ENCODE assay signal across 8 cellular contexts in genomic region chr1:201503397-201504176, GRCh38. TPM values are rescaled to one million over a fixed set of nuclear protein-coding genes. Genes with fewer than 3 reads are reported as not detected.
DNase-seq lines count a peak whose midpoint lies in the region; ATAC-seq, FAIRE-seq and TF ChIP-seq lines count a peak whose summit lies in the region.

No MANE protein-coding gene starts in this region.

- peaks cover 14% of the 10 kb centered on the region for H3F3A ChIP-seq in SK-N-SH (replicated peaks; ENCODE audit: insufficient read depth)

- no peaks in the 10 kb centered on the region for H3K27me3 Mint-ChIP-seq in activated naive CD4-positive, alpha-beta T cell treated with anti-CD3 and anti-CD28 coated beads, Interleukin-2, amount 10 ng/mL, durations not matched to agents 7 days and 5 days

- H3K4me1 ChIP-seq in SK-N-SH (ENCODE audit: control insufficient read depth in 1 of 2, insufficient read depth in 2 of 2, low read depth in 1 of 2, low read length in 1 of 2) = peaks cover 33 to 35% of the 10 kb centered on the region in 2 experiments; a peak in 3 of 4 replicates

- CTCF ChIA-PET in SK-N-SH (lab: Yijun Ruan, JAX) = interaction anchor here (1.0 to 31.9 kb wide), 4 partner anchors 10 to 289 kb away, joined by 3 to 860 read pairs (median 54); no protein-coding TSS in a partner anchor
- CTCF ChIA-PET in activated naive CD4-positive, alpha-beta T cell treated with anti-CD3 and anti-CD28 coated beads, Interleukin-2, amount 10 ng/mL, durations not matched to agents 7 days and 5 days (lab: Charles Lee) = interaction anchor here (0.9 to 12.4 kb wide), 5 partner anchors 8 to 68 kb away, joined by 3 to 118 read pairs (median 19); no protein-coding TSS in a partner anchor

- 23% methylated on average over 13 of the region's 13 CpGs for WGBS in SK-N-SH (ENCODE audit: low lambda C conversion rate)

- TF ChIP-seq CTCF in SK-N-SH (IDR thresholded peaks at IDR 0.05) (no peak), D721Med (IDR thresholded peaks at IDR 0.05; ENCODE audit: insufficient read depth, missing control alignments) (no peak)

- ATAC-seq in GM21529 (IDR thresholded peaks at IDR 0.05; ENCODE audit: unreplicated experiment) (no peak), HG02759 (IDR thresholded peaks at IDR 0.05; ENCODE audit: unreplicated experiment) (no peak)

- no peak overlapping the region for H3K27ac Mint-ChIP-seq in activated naive CD4-positive, alpha-beta T cell treated with anti-CD3 and anti-CD28 coated beads, Interleukin-2, amount 10 ng/mL, durations not matched to agents 7 days and 5 days

- H3K27ac ChIP-seq in SK-N-SH (ENCODE audit: low read depth in 2 of 2, low read length in 1 of 2) = peak overlapping the region; percentile 78 to 93; a peak in 3 of 4 replicates

- H3K4me3 Mint-ChIP-seq in activated naive CD4-positive, alpha-beta T cell treated with anti-CD3 and anti-CD28 coated beads, Interleukin-2, amount 10 ng/mL, durations not matched to agents 7 days and 5 days = no peak overlapping the region

- peaks cover 8% of the 10 kb centered on the region for H3K36me3 Mint-ChIP-seq in activated naive CD4-positive, alpha-beta T cell treated with anti-CD3 and anti-CD28 coated beads, Interleukin-2, amount 10 ng/mL, durations not matched to agents 7 days and 5 days

- no peaks in the 10 kb centered on the region for H3K36me3 ChIP-seq in SK-N-SH (replicated peaks in 1 of 2; ENCODE audit: control insufficient read depth in 1 of 2, insufficient read depth in 2 of 2, low read length in 1 of 2)

- H3K9ac ChIP-seq in SK-N-SH = peak overlapping the region; percentile 59; the same call in 1 of the 2 replicates

- H3K4me1 Mint-ChIP-seq in activated naive CD4-positive, alpha-beta T cell treated with anti-CD3 and anti-CD28 coated beads, Interleukin-2, amount 10 ng/mL, durations not matched to agents 7 days and 5 days = peaks cover 51% of the 10 kb centered on the region

- peaks cover 85% of the 10 kb centered on the region for H3K79me2 ChIP-seq in SK-N-SH (ENCODE audit: insufficient read depth)

- POLR2A ChIA-PET in SK-N-SH (lab: Yijun Ruan, JAX) = interaction anchor here (1.8 kb wide), 1 partner anchor 35 kb away, joined by 6 read pairs; the partner anchor contains the start of gene PHLDA3

- peaks cover 11% of the 10 kb centered on the region; the same call in 1 of the 2 replicates for H4K20me1 ChIP-seq in SK-N-SH (ENCODE audit: insufficient read depth)

- 0 out of 4 replicates have a peak overlapping the region, but pooled peaks of 1 of the 2 experiments have one; percentile 3 for H3K4me3 ChIP-seq in SK-N-SH (ENCODE audit: low read depth in 2 of 2, low read length in 1 of 2)
- peak overlapping the region; percentile 19 for H3K4me3 ChIP-seq in skeletal muscle cell (ENCODE audit: low read depth, low read length)

- H3K9me3 ChIP-seq in SK-N-SH = no peaks in the 10 kb centered on the region

- no peak for FAIRE-seq in D721Med (lab: Jason Lieb, UNC)

- no peak for TF ChIP-seq RAD21 in SK-N-SH (IDR thresholded peaks at IDR 0.05; ENCODE audit: low read length)

- TF ChIP-seq EP300 in SK-N-SH (IDR thresholded peaks at IDR 0.05; ENCODE audit: borderline replicate concordance in 1 of 2, low read depth in 1 of 2, low read length in 1 of 2) = peak in 1 of 2 experiments; percentile 71; a peak in 1 of 4 replicates

- H3K27me3 ChIP-seq in SK-N-SH (ENCODE audit: insufficient read depth) = no peaks in the 10 kb centered on the region

- peak; percentile 91 for DNase-seq in H4 (ENCODE audit: low spot score)
- no peak for DNase-seq in SK-N-SH
- DNase-seq in glomerular visceral epithelial cell (ENCODE audit: extremely low spot score) = peak; percentile 88
- DNase-seq in skeletal muscle cell (ENCODE audit: low read depth) = peak; percentile 98
- DNase-seq in D721Med (ENCODE audit: insufficient read length, low spot score) = no peak
- DNase-seq in activated naive CD4-positive, alpha-beta T cell treated with anti-CD3 and anti-CD28 coated beads, Interleukin-2, amount 10 ng/mL, durations not matched to agents 7 days and 5 days = no peak

- no peak overlapping the region for H2AFZ ChIP-seq in SK-N-SH (ENCODE audit: low read depth)

- H3K9me3 Mint-ChIP-seq in activated naive CD4-positive, alpha-beta T cell treated with anti-CD3 and anti-CD28 coated beads, Interleukin-2, amount 10 ng/mL, durations not matched to agents 7 days and 5 days = no peaks in the 10 kb centered on the region

- H3K9me2 ChIP-seq in SK-N-SH = no peaks in the 10 kb centered on the region

- peak overlapping the region; percentile 72 for H3K4me2 ChIP-seq in SK-N-SH

TF ChIP-seq in SK-N-SH, 30 proteins besides CTCF, POLR2A, EP300 and RAD21 (continues in another document):
- no peak for TF ChIP-seq ELF1 (IDR thresholded peaks at IDR 0.05)
- TF ChIP-seq TCF12 (IDR thresholded peaks at IDR 0.05) = peak; percentile 70
- no peak for TF ChIP-seq MEF2A (IDR thresholded peaks at IDR 0.05; ENCODE audit: borderline replicate concordance, low read depth)
- TF ChIP-seq USF1 (IDR thresholded peaks at IDR 0.05; ENCODE audit: borderline replicate concordance, low read depth) = no peak
- no peak for TF ChIP-seq SMC3 (IDR thresholded peaks at IDR 0.05; ENCODE audit: low read depth, low read length)
- TF ChIP-seq FOXM1 (IDR thresholded peaks at IDR 0.05; ENCODE audit: low read depth) = no peak
- peak; percentile 67; the same call in 1 of the 2 replicates for TF ChIP-seq TEAD4 (IDR thresholded peaks at IDR 0.05; ENCODE audit: borderline replicate concordance, insufficient read depth)
- TF ChIP-seq GATA2 (CRISPR knock-in tag; IDR thresholded peaks at IDR 0.05) = no peak
- TF ChIP-seq, protein P1, sequence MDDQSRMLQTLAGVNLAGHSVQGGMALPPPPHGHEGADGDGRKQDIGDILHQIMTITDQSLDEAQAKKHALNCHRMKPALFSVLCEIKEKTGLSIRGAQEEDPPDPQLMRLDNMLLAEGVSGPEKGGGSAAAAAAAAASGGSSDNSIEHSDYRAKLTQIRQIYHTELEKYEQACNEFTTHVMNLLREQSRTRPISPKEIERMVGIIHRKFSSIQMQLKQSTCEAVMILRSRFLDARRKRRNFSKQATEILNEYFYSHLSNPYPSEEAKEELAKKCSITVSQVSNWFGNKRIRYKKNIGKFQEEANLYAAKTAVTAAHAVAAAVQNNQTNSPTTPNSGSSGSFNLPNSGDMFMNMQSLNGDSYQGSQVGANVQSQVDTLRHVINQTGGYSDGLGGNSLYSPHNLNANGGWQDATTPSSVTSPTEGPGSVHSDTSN (IDR thresholded peaks at IDR 0.05) = peak; percentile 65
- TF ChIP-seq, protein P2, sequence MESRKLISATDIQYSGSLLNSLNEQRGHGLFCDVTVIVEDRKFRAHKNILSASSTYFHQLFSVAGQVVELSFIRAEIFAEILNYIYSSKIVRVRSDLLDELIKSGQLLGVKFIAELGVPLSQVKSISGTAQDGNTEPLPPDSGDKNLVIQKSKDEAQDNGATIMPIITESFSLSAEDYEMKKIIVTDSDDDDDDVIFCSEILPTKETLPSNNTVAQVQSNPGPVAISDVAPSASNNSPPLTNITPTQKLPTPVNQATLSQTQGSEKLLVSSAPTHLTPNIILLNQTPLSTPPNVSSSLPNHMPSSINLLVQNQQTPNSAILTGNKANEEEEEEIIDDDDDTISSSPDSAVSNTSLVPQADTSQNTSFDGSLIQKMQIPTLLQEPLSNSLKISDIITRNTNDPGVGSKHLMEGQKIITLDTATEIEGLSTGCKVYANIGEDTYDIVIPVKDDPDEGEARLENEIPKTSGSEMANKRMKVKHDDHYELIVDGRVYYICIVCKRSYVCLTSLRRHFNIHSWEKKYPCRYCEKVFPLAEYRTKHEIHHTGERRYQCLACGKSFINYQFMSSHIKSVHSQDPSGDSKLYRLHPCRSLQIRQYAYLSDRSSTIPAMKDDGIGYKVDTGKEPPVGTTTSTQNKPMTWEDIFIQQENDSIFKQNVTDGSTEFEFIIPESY (IDR thresholded peaks at IDR 0.05; ENCODE audit: borderline replicate concordance, low read depth) = no peak
- peak; percentile 65; the same call in 1 of the 2 replicates for TF ChIP-seq FOSL2 (IDR thresholded peaks at IDR 0.05; ENCODE audit: borderline replicate concordance, low read depth)
- 0 out of 2 replicates have a peak, but pooled peaks have one; percentile 31 for TF ChIP-seq RXRA (IDR thresholded peaks at IDR 0.05; ENCODE audit: borderline replicate concordance, low read depth)
- TF ChIP-seq TAF1 (IDR thresholded peaks at IDR 0.05; ENCODE audit: borderline replicate concordance, low read depth, low read length) = no peak
- TF ChIP-seq JUND (IDR thresholded peaks at IDR 0.05) = peak; percentile 58; the same call in 1 of the 2 replicates
- TF ChIP-seq FOXJ3 (CRISPR knock-in tag; IDR thresholded peaks at IDR 0.05) = no peak
- no peak for TF ChIP-seq MXI1 (IDR thresholded peaks at IDR 0.05; ENCODE audit: low read depth, low read length)
- peak; percentile 64; the same call in 1 of the 2 replicates for TF ChIP-seq POLR2AphosphoS5 (IDR thresholded peaks at IDR 0.05; ENCODE audit: low read depth, low read length)
- peak; percentile 22; the same call in 1 of the 2 replicates for TF ChIP-seq NFIC (IDR thresholded peaks at IDR 0.05; ENCODE audit: borderline replicate concordance)
- TF ChIP-seq SIN3A (IDR thresholded peaks at IDR 0.05; ENCODE audit: borderline replicate concordance, low read depth, low read length) = no peak; the same call in 1 of the 2 replicates

RNA-seq across cellular contexts. Expression of gene CSRP1, which starts 3.3 kb away (rescaled TPM):
- 402 and 518 TPM in 2 replicates for total RNA-seq in H4 (2014; rRNA removed; shearing (Covaris generic))
- 317 and 373 TPM in 2 replicates for polyA plus RNA-seq in SK-N-SH (2012; rRNA removed)
- polyA plus RNA-seq in SK-N-SH (2012; cell fraction: cytosol; rRNA removed) = 237 and 288 TPM in 2 replicates
- polyA plus RNA-seq in SK-N-SH (2012; cell fraction: nucleus; rRNA removed) = 358 and 396 TPM in 2 replicates

RNA-seq across cellular contexts. Expression of gene PHLDA3, which starts 34.6 kb away (rescaled TPM):
- 16.6 and 24.1 TPM in 2 replicates for total RNA-seq in H4 (2014; rRNA removed; shearing (Covaris generic))
- 105 and 108 TPM in 2 replicates for polyA plus RNA-seq in SK-N-SH (2012; rRNA removed)
- polyA plus RNA-seq in SK-N-SH (2012; cell fraction: cytosol; rRNA removed) = 46.1 and 93.3 TPM in 2 replicates
- 94.2 and 108 TPM in 2 replicates for polyA plus RNA-seq in SK-N-SH (2012; cell fraction: nucleus; rRNA removed)

RNA-seq across cellular contexts. Expression of gene NAV1, which starts 35.3 kb away (rescaled TPM):
- total RNA-seq in H4 (2014; rRNA removed; shearing (Covaris generic)) = 13.1 and 16.1 TPM in 2 replicates
- polyA plus RNA-seq in SK-N-SH (2012; rRNA removed) = 13.3 and 16.1 TPM in 2 replicates
- polyA plus RNA-seq in SK-N-SH (2012; cell fraction: cytosol; rRNA removed) = 11.1 and 14.3 TPM in 2 replicates
- polyA plus RNA-seq in SK-N-SH (2012; cell fraction: nucleus; rRNA removed) = 39.7 and 44.9 TPM in 2 replicates

Comparison
In these comparisons a context has a peak if more than half of its experiments do, and no peak if none do; other contexts are left out.
1. DNase-seq: peak in H4 (single experiment), glomerular visceral epithelial cell (single experiment) and skeletal muscle cell (single experiment); none in SK-N-SH (single experiment), D721Med (single experiment) and activated naive CD4-positive, alpha-beta T cell treated with anti-CD3 and anti-CD28 coated beads, Interleukin-2, amount 10 ng/mL, durations not matched to agents 7 days and 5 days (single experiment).